11 cellular contexts compared by ENCODE assay signal in the genomic region with DNA sequence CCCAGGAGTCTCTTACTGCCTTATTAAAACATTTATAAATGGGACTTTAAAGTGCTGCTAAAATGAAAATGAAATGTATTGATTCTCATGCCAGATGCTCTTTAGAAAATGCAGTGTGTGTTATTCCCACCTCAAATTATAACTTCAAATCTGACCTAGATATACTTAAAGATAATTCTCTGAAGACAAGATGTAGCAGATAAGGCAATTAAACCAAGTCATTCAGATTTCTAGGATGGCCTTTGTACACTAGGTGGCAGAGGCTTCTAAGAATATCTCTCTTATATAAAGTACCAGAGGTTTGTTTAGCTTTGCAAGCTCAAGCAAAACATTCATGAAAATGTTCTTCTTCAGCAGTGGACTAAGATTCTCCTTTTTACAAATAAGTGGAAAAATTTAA. TPM values are rescaled to one million over a fixed set of nuclear protein-coding genes. Genes with fewer than 3 reads are reported as not detected.
DNase-seq lines count a peak whose midpoint lies in the region; ATAC-seq and TF ChIP-seq lines count a peak whose summit lies in the region.
"Had no signal": no experiment of that assay in that cellular context is flagged by ENCODE, and none has a peak within 500 bp of the region (broad histone marks: within the 10 kb centered on the region; RNA-seq: fewer than 3 reads in every experiment).

No MANE protein-coding gene starts in this region.

- peaks cover 58% of the 10 kb centered on the region for H3K27me3 Mint-ChIP-seq in activated CD8-positive, alpha-beta memory T cell treated with anti-CD3 and anti-CD28 coated beads, Interleukin-2, amount 10 ng/mL, durations not matched to agents 7 days and 5 days
- peaks cover 66% of the 10 kb centered on the region for H3K27me3 Mint-ChIP-seq in progenitor cell of endocrine pancreas

- no peaks in the 10 kb centered on the region for H3K36me3 Mint-ChIP-seq in activated CD8-positive, alpha-beta memory T cell treated with anti-CD3 and anti-CD28 coated beads, Interleukin-2, amount 10 ng/mL, durations not matched to agents 7 days and 5 days
- H3K36me3 Mint-ChIP-seq in progenitor cell of endocrine pancreas (ENCODE audit: insufficient read depth): no peaks in the 10 kb centered on the region

- peaks cover 15% of the 10 kb centered on the region for H3K4me1 Mint-ChIP-seq in activated CD8-positive, alpha-beta memory T cell treated with anti-CD3 and anti-CD28 coated beads, Interleukin-2, amount 10 ng/mL, durations not matched to agents 7 days and 5 days
- no peaks in the 10 kb centered on the region for H3K4me1 Mint-ChIP-seq in progenitor cell of endocrine pancreas (ENCODE audit: low read depth)

- no peak for DNase-seq in activated CD8-positive, alpha-beta memory T cell treated with anti-CD3 and anti-CD28 coated beads, Interleukin-2, amount 10 ng/mL, durations not matched to agents 7 days and 5 days
- DNase-seq in activated CD8-positive, alpha-beta memory T cell treated with anti-CD3 and anti-CD28 coated beads, Interleukin-2, amount 50 U/mL, for 4 hours: no peak
- peak; percentile 50 for DNase-seq in NAMALWA (ENCODE audit: low spot score)
- DNase-seq in cerebellum (ENCODE audit: low spot score): peak; percentile 2
- DNase-seq in progenitor cell of endocrine pancreas (ENCODE audit: low spot score, unreplicated experiment): no peak
- DNase-seq in SHP77 (lab: John Stamatoyannopoulos, UW): no peak
- DNase-seq in stimulated activated naive CD4-positive, alpha-beta T cell treated with Interleukin-2 at 50 U/mL for 16 hours (lab: John Stamatoyannopoulos, UW): no peak
- DNase-seq in OCI-M2 (lab: John Stamatoyannopoulos, UW; ENCODE audit: unreplicated experiment): no peak
- DNase-seq: activated naive CD4-positive, alpha-beta T cell; DMS79; Peyer's patch had no signal

- CTCF ChIA-PET in activated CD8-positive, alpha-beta memory T cell treated with anti-CD3 and anti-CD28 coated beads, Interleukin-2, amount 10 ng/mL, durations not matched to agents 7 days and 5 days (lab: Charles Lee): interaction anchor here (0.6 to 1.3 kb wide), 3 partner anchors 23 to 314 kb away, joined by 3 to 5 read pairs (median 3); no protein-coding TSS in a partner anchor

- peak; percentile 18 for TF ChIP-seq CTCF in progenitor cell of endocrine pancreas (IDR thresholded peaks at IDR 0.05; ENCODE audit: unreplicated experiment)

- H3K9me3 Mint-ChIP-seq in activated CD8-positive, alpha-beta memory T cell treated with anti-CD3 and anti-CD28 coated beads, Interleukin-2, amount 10 ng/mL, durations not matched to agents 7 days and 5 days (ENCODE audit: low read depth): no peaks in the 10 kb centered on the region
- H3K9me3 Mint-ChIP-seq in progenitor cell of endocrine pancreas (ENCODE audit: low read depth): no peaks in the 10 kb centered on the region

- no peak overlapping the region for H3K4me3 Mint-ChIP-seq in activated CD8-positive, alpha-beta memory T cell treated with anti-CD3 and anti-CD28 coated beads, Interleukin-2, amount 10 ng/mL, durations not matched to agents 7 days and 5 days
- no peak overlapping the region for H3K4me3 Mint-ChIP-seq in progenitor cell of endocrine pancreas (ENCODE audit: low read depth)

- no peak overlapping the region for H3K27ac Mint-ChIP-seq in activated CD8-positive, alpha-beta memory T cell treated with anti-CD3 and anti-CD28 coated beads, Interleukin-2, amount 10 ng/mL, durations not matched to agents 7 days and 5 days
- no peak overlapping the region for H3K27ac Mint-ChIP-seq in progenitor cell of endocrine pancreas

- peak; percentile 49 for ATAC-seq in activated CD8-positive, alpha-beta memory T cell treated with anti-CD3 and anti-CD28 coated beads, Interleukin-2, amount 10 ng/mL, durations not matched to agents 7 days and 5 days

RNA-seq across cellular contexts. Expression of gene GOLGA8B, which starts 26.9 kb away (rescaled TPM):
- total RNA-seq in activated CD8-positive, alpha-beta memory T cell treated with anti-CD3 and anti-CD28 coated beads, Interleukin-2, amount 10 ng/mL, durations not matched to agents 7 days and 5 days: 100 to 1,000 TPM; 278 to 372 TPM
- total RNA-seq in cerebellum (106 TPM), progenitor cell of endocrine pancreas (104 and 123 TPM in 2 replicates)

Comparison
In these comparisons a context has a peak if more than half of its experiments do, and no peak if none do; other contexts are left out.
1. DNase-seq: peak in NAMALWA (single experiment) and cerebellum (single experiment); none in activated CD8-positive, alpha-beta memory T cell treated with anti-CD3 and anti-CD28 coated beads, Interleukin-2, amount 10 ng/mL, durations not matched to agents 7 days and 5 days (single experiment), activated CD8-positive, alpha-beta memory T cell treated with anti-CD3 and anti-CD28 coated beads, Interleukin-2, amount 50 U/mL, for 4 hours (single experiment), progenitor cell of endocrine pancreas (single experiment), SHP77 (0 of 2), stimulated activated naive CD4-positive, alpha-beta T cell treated with Interleukin-2 at 50 U/mL for 16 hours (single experiment) and OCI-M2 (single experiment).